1 cellular context compared by ENCODE assay signal in the genomic region with DNA sequence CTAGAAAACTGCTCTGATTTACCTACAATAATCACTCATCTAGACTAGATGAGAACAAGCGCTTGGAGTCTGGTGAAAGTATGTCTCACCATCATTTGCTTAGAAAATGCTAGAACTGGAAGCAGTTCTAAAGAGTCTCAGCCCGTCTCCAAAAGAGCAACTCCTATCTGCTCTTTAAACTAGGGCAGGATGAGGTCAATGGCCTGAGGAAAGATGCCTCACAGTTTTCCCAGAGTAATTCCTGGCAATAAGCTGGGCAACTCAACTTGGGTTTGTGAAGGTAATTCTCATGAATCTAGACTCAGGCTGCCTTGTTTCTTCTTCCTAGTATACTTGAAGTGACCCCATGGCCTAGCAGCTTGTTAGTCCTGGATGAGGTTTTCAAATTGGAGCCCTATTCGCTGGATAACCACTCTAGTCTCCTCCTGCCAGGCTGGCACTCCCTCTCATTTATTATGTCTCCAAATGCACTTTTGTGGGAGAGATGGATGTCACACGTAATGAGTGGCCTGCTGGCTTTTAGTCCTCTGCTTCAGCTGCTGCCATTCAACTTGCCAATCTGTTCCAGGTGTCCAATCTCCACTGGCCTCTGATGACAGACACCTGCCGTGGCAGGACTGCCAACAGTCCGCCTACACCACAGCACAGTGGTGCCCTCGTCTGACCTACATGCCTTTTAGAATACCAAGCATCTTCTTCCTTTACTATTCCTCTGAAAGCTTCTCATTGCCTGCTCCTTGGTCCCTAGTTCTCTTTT.
TF ChIP-seq lines count a peak whose summit lies in the region.

No MANE protein-coding gene starts in this region.

TF ChIP-seq in GM12878, 131 proteins besides CTCF, POLR2A, EP300 and RAD21:
- TF ChIP-seq EGR1 (IDR thresholded peaks at IDR 0.05; ENCODE audit: borderline replicate concordance in 1 of 2, low read depth in 2 of 2, low read length in 2 of 2) (no peak), SMARCA5 (IDR thresholded peaks at IDR 0.05) (no peak), SREBF1 (IDR thresholded peaks at IDR 0.05; ENCODE audit: low read length) (no peak), BMI1 (IDR thresholded peaks at IDR 0.05; ENCODE audit: borderline replicate concordance) (no peak)
- TF ChIP-seq, protein P1, sequence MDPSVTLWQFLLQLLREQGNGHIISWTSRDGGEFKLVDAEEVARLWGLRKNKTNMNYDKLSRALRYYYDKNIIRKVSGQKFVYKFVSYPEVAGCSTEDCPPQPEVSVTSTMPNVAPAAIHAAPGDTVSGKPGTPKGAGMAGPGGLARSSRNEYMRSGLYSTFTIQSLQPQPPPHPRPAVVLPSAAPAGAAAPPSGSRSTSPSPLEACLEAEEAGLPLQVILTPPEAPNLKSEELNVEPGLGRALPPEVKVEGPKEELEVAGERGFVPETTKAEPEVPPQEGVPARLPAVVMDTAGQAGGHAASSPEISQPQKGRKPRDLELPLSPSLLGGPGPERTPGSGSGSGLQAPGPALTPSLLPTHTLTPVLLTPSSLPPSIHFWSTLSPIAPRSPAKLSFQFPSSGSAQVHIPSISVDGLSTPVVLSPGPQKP (IDR thresholded peaks at IDR 0.05; ENCODE audit: low read depth, low read length), result no peak
